In the genomic region with DNA sequence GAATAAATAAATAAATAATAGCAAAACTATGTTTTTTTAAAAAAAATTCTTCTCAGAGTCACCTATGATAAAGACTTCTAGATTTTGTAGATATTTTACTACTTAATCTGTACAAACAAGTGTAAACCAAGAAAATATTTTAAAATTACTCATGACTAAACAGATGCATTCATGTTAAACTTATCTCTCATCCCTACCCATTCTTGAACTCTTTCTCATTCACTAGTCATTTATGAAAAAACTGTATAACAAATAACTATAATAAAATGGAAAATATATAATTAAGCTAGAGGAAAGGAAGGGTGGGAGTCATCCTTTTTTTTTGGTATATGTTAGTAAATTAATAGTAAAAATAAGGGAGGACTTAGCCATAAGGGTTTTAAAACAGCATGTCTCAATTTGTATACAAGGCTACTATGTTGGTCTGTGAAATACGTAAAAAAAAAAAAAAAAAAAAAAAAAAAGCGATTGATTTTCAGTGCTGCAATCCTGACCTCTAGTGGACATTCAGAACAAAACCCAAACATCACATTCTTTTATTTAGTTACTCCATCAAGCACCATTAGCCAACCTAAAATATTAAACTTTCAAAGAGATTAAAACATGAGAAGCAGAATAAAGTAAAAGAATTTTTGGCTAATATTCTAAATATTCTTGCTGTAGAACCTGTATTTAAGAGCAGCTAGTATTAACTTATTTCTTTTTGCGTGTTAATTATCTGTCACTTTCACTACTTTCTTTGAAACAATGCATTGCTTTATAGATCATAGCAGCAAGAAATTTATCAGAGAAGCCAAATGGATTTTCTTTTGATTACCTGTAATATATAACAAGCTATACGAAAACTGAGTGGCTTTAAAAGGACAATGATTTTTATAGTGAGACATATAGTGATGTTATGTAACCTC, we compare ENCODE assay signal across 8 cellular contexts.
DNase-seq lines count a peak whose midpoint lies in the region; ATAC-seq, FAIRE-seq and TF ChIP-seq lines count a peak whose summit lies in the region.

No MANE protein-coding gene starts in this region.

- intact Hi-C loops in IMR-90 (cut with micrococcal nuclease) (loop anchor here (1.0 to 10.0 kb wide), 5 partner anchors 482 to 1999 kb away; no protein-coding TSS in a partner anchor), PC-9 (cut with micrococcal nuclease; ENCODE audit: unreplicated experiment) (loop anchor here (1.0 to 10.0 kb wide), 5 partner anchors 381 to 1999 kb away; no protein-coding TSS in a partner anchor), endothelial cell of umbilical vein (cut with micrococcal nuclease) (loop anchor here (1.0 to 5.0 kb wide), 4 partner anchors 482 to 2002 kb away; no protein-coding TSS in a partner anchor), head of caudate nucleus (cut with DNase I) (loop anchor here (5.0 kb wide), 1 partner anchor 482 kb away; no protein-coding TSS in a partner anchor)

- ATAC-seq in IMR-90 (ENCODE audit: low read depth) = peak; percentile 51

- BruUV-seq in IMR-90 (replicated peaks; lab: Mats Ljungman, UMichigan) = no TSS peak
- no TSS peak for BruUV-seq in PC-9 (replicated peaks; lab: Mats Ljungman, UMichigan)
- BruUV-seq in endothelial cell of umbilical vein (replicated peaks; lab: Mats Ljungman, UMichigan) = no TSS peak

- no peaks in the 10 kb centered on the region for H4K20me1 ChIP-seq in IMR-90 (ENCODE audit: insufficient read depth, low read length)
- H4K20me1 ChIP-seq in PC-9 (ENCODE audit: insufficient read depth) = no peaks in the 10 kb centered on the region; the same call in 1 of the 2 replicates
- H4K20me1 ChIP-seq in endothelial cell of umbilical vein (replicated peaks; ENCODE audit: control insufficient read depth, extremely low read depth, insufficient read depth, low read length) = no peaks in the 10 kb centered on the region
- no peaks in the 10 kb centered on the region for H4K20me1 ChIP-seq in neural progenitor cell (ENCODE audit: low read depth)

- no peaks in the 10 kb centered on the region for H3K79me1 ChIP-seq in IMR-90 (ENCODE audit: low read depth in 1 of 2, low read length in 2 of 2)

- DNase-seq in COR-L47 (lab: John Stamatoyannopoulos, UW) (peak; percentile 8), IMR-90 (peak; percentile 63), PC-9 (peak in 1 of 2 experiments; percentile 52), endothelial cell of umbilical vein (ENCODE audit: low read depth, low spot score) (peak; percentile 52), neural progenitor cell (ENCODE audit: low spot score) (peak; percentile 44), head of caudate nucleus (no peak), MG63 (no peak), GM12892 (ENCODE audit: insufficient read length) (no peak)

- no peak overlapping the region for H2AK9ac ChIP-seq in IMR-90 (replicated peaks; ENCODE audit: low read depth, low read length, poor library complexity)

- H3K23ac ChIP-seq in IMR-90 (ENCODE audit: low read depth, low read length) = no peak overlapping the region

- H2BK120ac ChIP-seq in IMR-90 (ENCODE audit: low read depth, low read length) = no peak overlapping the region

- TF ChIP-seq RAD21 in IMR-90 (IDR thresholded peaks at IDR 0.05; ENCODE audit: low read length) = peak; percentile 72

- no peaks in the 10 kb centered on the region for H3K4me1 ChIP-seq in IMR-90 (ENCODE audit: control insufficient read depth, insufficient read depth, low read length)
- peaks cover 21% of the 10 kb centered on the region for H3K4me1 ChIP-seq in PC-9 (replicated peaks; ENCODE audit: insufficient read depth)
- no peaks in the 10 kb centered on the region for H3K4me1 ChIP-seq in endothelial cell of umbilical vein (ENCODE audit: control insufficient read depth, extremely low read depth, insufficient read depth, low read length)
- H3K4me1 ChIP-seq in neural progenitor cell = no peaks in the 10 kb centered on the region

- H3K79me2 ChIP-seq in PC-9 (ENCODE audit: low read depth) = no peaks in the 10 kb centered on the region
- no peaks in the 10 kb centered on the region for H3K79me2 ChIP-seq in endothelial cell of umbilical vein (ENCODE audit: control insufficient read depth, insufficient read depth, low read length)
- H3K79me2 ChIP-seq in neural progenitor cell (ENCODE audit: low read depth) = no peaks in the 10 kb centered on the region

- no peaks in the 10 kb centered on the region for H3K27me3 ChIP-seq in IMR-90 (ENCODE audit: control insufficient read depth, insufficient read depth, low read length)
- H3K27me3 ChIP-seq in PC-9 (ENCODE audit: insufficient read depth, low read depth) = no peaks in the 10 kb centered on the region
- no peaks in the 10 kb centered on the region for H3K27me3 ChIP-seq in endothelial cell of umbilical vein (ENCODE audit: control insufficient read depth in 2 of 2, insufficient read depth in 2 of 2, low read length in 2 of 2)
- H3K27me3 ChIP-seq in neural progenitor cell = no peaks in the 10 kb centered on the region
- no peaks in the 10 kb centered on the region; the same call in 1 of the 2 replicates for H3K27me3 ChIP-seq in MG63

- TF ChIP-seq POLR2A in IMR-90 (IDR thresholded peaks at IDR 0.05; ENCODE audit: low read depth, low read length) (no peak), endothelial cell of umbilical vein (IDR thresholded peaks at IDR 0.05; ENCODE audit: low read depth, low read length) (no peak), GM12892 (IDR thresholded peaks at IDR 0.05; ENCODE audit: low read depth, low read length) (no peak)

- H3K4me2 ChIP-seq in IMR-90 (ENCODE audit: low read depth, low read length) = no peak overlapping the region
- no peak overlapping the region for H3K4me2 ChIP-seq in PC-9
- no peak overlapping the region for H3K4me2 ChIP-seq in endothelial cell of umbilical vein (ENCODE audit: insufficient read depth, low read length)
- no peak overlapping the region for H3K4me2 ChIP-seq in neural progenitor cell

- no peak overlapping the region for H3K9ac ChIP-seq in IMR-90 (ENCODE audit: low read depth, low read length)
- H3K9ac ChIP-seq in endothelial cell of umbilical vein (replicated peaks; ENCODE audit: extremely low read depth, insufficient read depth, low read length) = no peak overlapping the region
- H3K9ac ChIP-seq in neural progenitor cell = no peak overlapping the region

- H3K27me3 Mint-ChIP-seq in neural progenitor cell (ENCODE audit: insufficient read depth, low read depth) = no peaks in the 10 kb centered on the region

- peaks cover 18% of the 10 kb centered on the region; the same call in 1 of the 2 replicates for H3F3A ChIP-seq in PC-9 (ENCODE audit: insufficient read depth, low read depth)
- H3F3A ChIP-seq in neural progenitor cell (ENCODE audit: low read depth) = no peaks in the 10 kb centered on the region

- H3K27ac Mint-ChIP-seq in neural progenitor cell = no peak overlapping the region

- H3K56ac ChIP-seq in IMR-90 (ENCODE audit: extremely low read depth, insufficient read depth, low read length) = no peak overlapping the region

- H3K27ac ChIP-seq in IMR-90 (ENCODE audit: insufficient read depth, low read length) = no peak overlapping the region
- no peak overlapping the region for H3K27ac ChIP-seq in PC-9
- H3K27ac ChIP-seq in endothelial cell of umbilical vein (ENCODE audit: insufficient read depth, low read depth, low read length) = no peak overlapping the region
- no peak overlapping the region for H3K27ac ChIP-seq in neural progenitor cell

- no peaks in the 10 kb centered on the region for H3K9me2 ChIP-seq in PC-9 (ENCODE audit: insufficient read depth)

- in situ Hi-C loops in IMR-90 (cut with MboI; ENCODE audit: low sequenced_read_pairs) = loop anchor here (25.0 kb wide), 1 partner anchor 2007 kb away; no protein-coding TSS in a partner anchor

- dilution Hi-C loops in IMR-90 (cut with HindIII; ENCODE audit: low sequenced_read_pairs, unreplicated experiment) = no loop called here
- dilution Hi-C loops in endothelial cell of umbilical vein (cut with MboI; ENCODE audit: extremely low pct_ligation_motif_present, low sequenced_read_pairs) = no loop called here

- H3K9me3 ChIP-seq in IMR-90 (ENCODE audit: control insufficient read depth, insufficient read depth, low read length) = no peaks in the 10 kb centered on the region
- H3K9me3 ChIP-seq in PC-9 (ENCODE audit: insufficient read depth, low read depth) = 0 out of 2 replicates have a peak, but pooled peaks cover 4% of the 10 kb centered on the region
- H3K9me3 ChIP-seq in endothelial cell of umbilical vein (replicated peaks; ENCODE audit: control insufficient read depth, insufficient read depth, low read length) = no peaks in the 10 kb centered on the region
- H3K9me3 ChIP-seq in neural progenitor cell (ENCODE audit: low read depth) = no peaks in the 10 kb centered on the region
- H3K9me3 ChIP-seq in MG63 = no peaks in the 10 kb centered on the region

- H4K5ac ChIP-seq in IMR-90 (ENCODE audit: low read depth, low read length) = no peak overlapping the region

- H3K4me3 ChIP-seq in IMR-90 (ENCODE audit: insufficient read depth, low read depth, low read length) (no peak overlapping the region), PC-9 (no peak overlapping the region), endothelial cell of umbilical vein (replicated peaks in 1 of 3; ENCODE audit: insufficient read depth in 1 of 3, low read depth in 1 of 3, low read length in 3 of 3) (no peak overlapping the region), neural progenitor cell (no peak overlapping the region), MG63 (no peak overlapping the region)

- H3K4ac ChIP-seq in IMR-90 (ENCODE audit: low read depth, low read length) = no peak overlapping the region

- FAIRE-seq in endothelial cell of umbilical vein (lab: Jason Lieb, UNC) (peak; percentile 78), GM12892 (lab: Jason Lieb, UNC) (no peak)

- CTCF ChIA-PET in IMR-90 (lab: Yijun Ruan, JAX) (interaction anchor here (1.4 to 3.0 kb wide), 3 partner anchors 11 to 485 kb away, joined by 4 to 11 read pairs (median 6); no protein-coding TSS in a partner anchor), PC-9 (lab: Charles Lee) (interaction anchor here (0.7 to 2.2 kb wide), 3 partner anchors 482 to 1542 kb away, joined by 4 to 15 read pairs (median 8); no protein-coding TSS in a partner anchor), endothelial cell of umbilical vein (lab: Charles Lee) (interaction anchor here (0.6 to 11.4 kb wide), 5 partner anchors 18 to 1999 kb away, joined by 3 to 279 read pairs (median 11); no protein-coding TSS in a partner anchor)

- H2AK5ac ChIP-seq in IMR-90 (ENCODE audit: low read depth, low read length) = no peak overlapping the region

- H4K91ac ChIP-seq in IMR-90 (ENCODE audit: insufficient read depth, low read depth, low read length) = no peak overlapping the region

- H3K36me3 ChIP-seq in IMR-90 (ENCODE audit: control insufficient read depth, insufficient read depth, low read length) (no peaks in the 10 kb centered on the region), PC-9 (ENCODE audit: low read depth) (no peaks in the 10 kb centered on the region), endothelial cell of umbilical vein (ENCODE audit: control insufficient read depth in 2 of 2, extremely low read depth in 1 of 2, insufficient read depth in 2 of 2, low read length in 2 of 2) (no peaks in the 10 kb centered on the region), neural progenitor cell (no peaks in the 10 kb centered on the region), MG63 (no peaks in the 10 kb centered on the region)

- H3K9me1 ChIP-seq in IMR-90 (ENCODE audit: insufficient read depth, low read length) (no peaks in the 10 kb centered on the region), endothelial cell of umbilical vein (replicated peaks; ENCODE audit: control insufficient read depth, extremely low read depth, insufficient read depth, low read length) (no peaks in the 10 kb centered on the region)

- no CpG with 5 or more reads among the region's 4 CpGs for WGBS in IMR-90 (ENCODE audit: extremely low coverage in 2 of 2, insufficient read length in 1 of 2), 2 experiments

- no peak overlapping the region for H3K18ac ChIP-seq in IMR-90 (ENCODE audit: low read depth, low read length)

- TF ChIP-seq CTCF in IMR-90 (conservative IDR thresholded peaks at IDR 0.05; ENCODE audit: low read depth, low read length) (peak; percentile 81), PC-9 (conservative IDR thresholded peaks at IDR 0.05) (peak; percentile 75), endothelial cell of umbilical vein (IDR thresholded peaks at IDR 0.05; ENCODE audit: extremely low read depth in 1 of 2, insufficient read depth in 1 of 2, low read depth in 1 of 2, low read length in 2 of 2) (peak; percentile 26 to 47), neural progenitor cell (IDR thresholded peaks at IDR 0.05) (peak; percentile 78)

- H2BK5ac ChIP-seq in IMR-90 (ENCODE audit: low read depth, low read length, poor library complexity, severe bottlenecking) = no peak overlapping the region

- H3K36me3 Mint-ChIP-seq in neural progenitor cell = no peaks in the 10 kb centered on the region

- H2BK20ac ChIP-seq in IMR-90 (ENCODE audit: low read depth, low read length) = no peak overlapping the region

- H2AFZ ChIP-seq in IMR-90 (replicated peaks; ENCODE audit: low read length, poor library complexity) (no peak overlapping the region), PC-9 (no peak overlapping the region), endothelial cell of umbilical vein (ENCODE audit: low read depth, low read length) (no peak overlapping the region), neural progenitor cell (replicated peaks) (no peak overlapping the region)

- no peaks in the 10 kb centered on the region for H3K9me3 Mint-ChIP-seq in neural progenitor cell

- H3K4me1 Mint-ChIP-seq in neural progenitor cell = no peaks in the 10 kb centered on the region

- H2BK15ac ChIP-seq in IMR-90 (ENCODE audit: low read depth, low read length) = no peak overlapping the region

- H4K8ac ChIP-seq in IMR-90 (ENCODE audit: low read depth in 2 of 2, low read length in 2 of 2) = no peak overlapping the region

- H3K14ac ChIP-seq in IMR-90 (replicated peaks; ENCODE audit: low read depth, low read length) = no peak overlapping the region

- H3K4me3 Mint-ChIP-seq in neural progenitor cell = no peak overlapping the region

- POLR2A ChIA-PET in IMR-90 (lab: Charles Lee; ENCODE audit: unreplicated experiment) = no interaction called here
- POLR2A ChIA-PET in PC-9 (lab: Charles Lee; ENCODE audit: unreplicated experiment) = no interaction called here
- POLR2A ChIA-PET in endothelial cell of umbilical vein (lab: Charles Lee) = no interaction called here

Comparison
In these comparisons a context has a peak if more than half of its experiments do, and no peak if none do; other contexts are left out.
1. DNase-seq: peak in COR-L47 (single experiment), IMR-90 (single experiment), endothelial cell of umbilical vein (single experiment) and neural progenitor cell (single experiment); none in head of caudate nucleus (0 of 42), MG63 (single experiment) and GM12892 (single experiment).
2. Peak in every context shown above with its lines, with median percentiles within 50 percentile points of each other: CTCF ChIP-seq.